21 cellular contexts compared by ENCODE assay signal in the genomic region with DNA sequence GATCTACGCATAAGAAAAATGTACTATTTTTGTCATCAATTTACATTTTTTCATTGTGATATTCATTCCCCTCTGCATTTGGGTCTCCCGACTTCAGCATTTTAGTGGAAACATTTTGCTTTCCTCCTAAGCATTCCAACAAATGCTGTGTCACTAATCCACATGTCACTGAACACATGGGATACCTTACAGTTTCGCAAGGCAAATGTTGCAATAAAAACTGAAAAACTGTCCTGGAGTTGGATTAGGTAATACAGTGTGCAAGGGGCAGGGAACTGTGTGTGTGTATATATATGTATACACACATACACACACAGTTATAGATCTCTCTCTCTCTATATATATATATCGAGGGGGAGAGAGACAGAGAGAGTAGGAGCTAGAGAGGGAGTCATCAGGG.
DNase-seq lines count a peak whose midpoint lies in the region; ATAC-seq and TF ChIP-seq lines count a peak whose summit lies in the region.
"Had no signal": no experiment of that assay in that cellular context is flagged by ENCODE, and none has a peak within 500 bp of the region (broad histone marks: within the 10 kb centered on the region; RNA-seq: fewer than 3 reads in every experiment).

No MANE protein-coding gene starts in this region.

- H2BK5ac ChIP-seq in trophoblast cell (ENCODE audit: low read depth, low read length, poor library complexity), result no peak overlapping the region

- ATAC-seq in body of pancreas, result no peak
- ATAC-seq: SK-N-SH treated with all-trans-retinoic acid at 6 μM for 48 hours had no signal

- no peak overlapping the region for H3K4me2 ChIP-seq in trophoblast cell (ENCODE audit: low read length)

- H4K12ac ChIP-seq in trophoblast cell (ENCODE audit: low read depth, low read length), result no peak overlapping the region

- no peaks in the 10 kb centered on the region for H3K79me1 ChIP-seq in trophoblast cell (ENCODE audit: low read length)

- no peaks in the 10 kb centered on the region for H3K79me2 ChIP-seq in trophoblast cell (ENCODE audit: control insufficient read depth, insufficient read depth, low read length, poor library complexity)

- H3K9ac ChIP-seq in trophoblast cell (ENCODE audit: low read length), result no peak overlapping the region

- DNase-seq in GM04503 (ENCODE audit: low read depth) (peak; percentile 27), NOMO-1 treated with DMSO at 0.1 percent for 48 hours (lab: John Stamatoyannopoulos, UW; ENCODE audit: unreplicated experiment) (peak; percentile 74), epithelial cell of proximal tubule (ENCODE audit: low read depth) (peak; percentile 44), trophoblast cell (peak; percentile 30 to 81), body of pancreas (no peak), mucosa of gallbladder (ENCODE audit: low spot score) (no peak)
- DNase-seq in activated CD8-positive, alpha-beta memory T cell treated with anti-CD3 and anti-CD28 coated beads for 24 hours, result no peak
- DNase-seq: activated CD4-positive, alpha-beta T cell treated with anti-CD3 and anti-CD28 coated beads for 48 hours; activated CD8-positive, alpha-beta memory T cell treated with anti-CD3 and anti-CD28 coated beads, Interleukin-2, amount 50 U/mL, for 48 hours; activated effector memory CD4-positive, alpha-beta T cell treated with anti-CD3 and anti-CD28 coated beads, Interleukin-2, amount 50 U/mL, for 16 hours; adrenal gland; Calu3; gastrocnemius medialis; HFFc6; NCI-H1417 treated with DMSO at 0.1 percent for 48 hours; NCI-H774; ovary; Peyer's patch; stimulated activated CD4-positive, alpha-beta T cell treated with anti-CD3 and anti-CD28 coated beads, Interleukin-2, amount 100 ng/mL, for 48 hours had no signal

- no peaks in the 10 kb centered on the region for H3K4me1 ChIP-seq in trophoblast cell (ENCODE audit: control insufficient read depth in 1 of 2, insufficient read depth in 2 of 2, low read length in 2 of 2)
- H3K4me1 ChIP-seq in body of pancreas, result no peaks in the 10 kb centered on the region
- H3K4me1 ChIP-seq: Peyer's patch had no signal

- H3K14ac ChIP-seq in trophoblast cell (ENCODE audit: low read length), result no peak overlapping the region

- no peak overlapping the region for H3K4ac ChIP-seq in trophoblast cell (ENCODE audit: low read depth, low read length)

- no peak overlapping the region for H3K4me3 ChIP-seq in epithelial cell of proximal tubule (ENCODE audit: low read depth, low read length)
- H3K4me3 ChIP-seq in trophoblast cell (ENCODE audit: low read depth, low read length), result no peak overlapping the region
- no peak overlapping the region for H3K4me3 ChIP-seq in body of pancreas
- H3K4me3 ChIP-seq: adrenal gland, gastrocnemius medialis, lung, ovary, Peyer's patch had no signal

- intact Hi-C loops in body of pancreas (cut with DNase I), result no loop called here

- no peak overlapping the region for H4K8ac ChIP-seq in trophoblast cell (ENCODE audit: low read depth, low read length)

- H3K27me3 ChIP-seq in trophoblast cell (ENCODE audit: insufficient read depth, low read length), result no peaks in the 10 kb centered on the region
- no peaks in the 10 kb centered on the region for H3K27me3 ChIP-seq in body of pancreas
- H3K27me3 ChIP-seq: adrenal gland, gastrocnemius medialis, ovary, Peyer's patch had no signal

- no peak overlapping the region for H2BK12ac ChIP-seq in trophoblast cell (ENCODE audit: low read length)

- no peak overlapping the region for H3K18ac ChIP-seq in trophoblast cell (ENCODE audit: low read length)

- WGBS in trophoblast cell (ENCODE audit: extremely low coverage, insufficient coverage, insufficient read length), result no CpG with 5 or more reads among the region's 4 CpGs
- 87 to 94% methylated on average over 4 of the region's 4 CpGs for WGBS in body of pancreas, 2 donors

- no peak overlapping the region for H2AFZ ChIP-seq in trophoblast cell (ENCODE audit: insufficient read depth, low read length, poor library complexity)

- TF ChIP-seq CTCF in epithelial cell of proximal tubule (conservative IDR thresholded peaks at IDR 0.05; ENCODE audit: low read depth, low read length) (no peak), body of pancreas (IDR thresholded peaks at IDR 0.05) (no peak)

- no peak for TF ChIP-seq POLR2A in body of pancreas (IDR thresholded peaks at IDR 0.05)

- H3K23ac ChIP-seq in trophoblast cell (ENCODE audit: low read length), result no peak overlapping the region

- H3K27ac ChIP-seq in trophoblast cell (ENCODE audit: low read depth, low read length) (no peak overlapping the region), body of pancreas (no peak overlapping the region)
- H3K27ac ChIP-seq: adrenal gland, gastrocnemius medialis, ovary, Peyer's patch had no signal

- no peak overlapping the region for H4K91ac ChIP-seq in trophoblast cell (ENCODE audit: low read depth, low read length)

- no peak overlapping the region for H2BK120ac ChIP-seq in trophoblast cell (ENCODE audit: insufficient read depth, low read length, poor library complexity)

- no peaks in the 10 kb centered on the region for H3K9me3 ChIP-seq in trophoblast cell (ENCODE audit: insufficient read depth, low read depth, low read length)
- H3K9me3 ChIP-seq in body of pancreas, result no peaks in the 10 kb centered on the region
- H3K9me3 ChIP-seq: adrenal gland, gastrocnemius medialis, ovary, Peyer's patch had no signal

- H2AK5ac ChIP-seq in trophoblast cell (ENCODE audit: low read length), result no peak overlapping the region

- H3K36me3 ChIP-seq in trophoblast cell (ENCODE audit: control insufficient read depth in 1 of 2, insufficient read depth in 2 of 2, low read length in 2 of 2) (no peaks in the 10 kb centered on the region), body of pancreas (replicated peaks in 1 of 2; ENCODE audit: insufficient read depth in 1 of 2, low read depth in 2 of 2) (no peaks in the 10 kb centered on the region)
- H3K36me3 ChIP-seq: adrenal gland, gastrocnemius medialis, ovary, Peyer's patch had no signal

Comparison
In these comparisons a context has a peak if more than half of its experiments do, and no peak if none do; other contexts are left out.
1. DNase-seq: peak in GM04503 (single experiment), NOMO-1 treated with DMSO at 0.1 percent for 48 hours (single experiment), epithelial cell of proximal tubule (single experiment) and trophoblast cell (2 of 2); none in body of pancreas (0 of 4), mucosa of gallbladder (single experiment) and activated CD8-positive, alpha-beta memory T cell treated with anti-CD3 and anti-CD28 coated beads for 24 hours (single experiment).